ENCODE assay signal across 8 cellular contexts in the genomic region with DNA sequence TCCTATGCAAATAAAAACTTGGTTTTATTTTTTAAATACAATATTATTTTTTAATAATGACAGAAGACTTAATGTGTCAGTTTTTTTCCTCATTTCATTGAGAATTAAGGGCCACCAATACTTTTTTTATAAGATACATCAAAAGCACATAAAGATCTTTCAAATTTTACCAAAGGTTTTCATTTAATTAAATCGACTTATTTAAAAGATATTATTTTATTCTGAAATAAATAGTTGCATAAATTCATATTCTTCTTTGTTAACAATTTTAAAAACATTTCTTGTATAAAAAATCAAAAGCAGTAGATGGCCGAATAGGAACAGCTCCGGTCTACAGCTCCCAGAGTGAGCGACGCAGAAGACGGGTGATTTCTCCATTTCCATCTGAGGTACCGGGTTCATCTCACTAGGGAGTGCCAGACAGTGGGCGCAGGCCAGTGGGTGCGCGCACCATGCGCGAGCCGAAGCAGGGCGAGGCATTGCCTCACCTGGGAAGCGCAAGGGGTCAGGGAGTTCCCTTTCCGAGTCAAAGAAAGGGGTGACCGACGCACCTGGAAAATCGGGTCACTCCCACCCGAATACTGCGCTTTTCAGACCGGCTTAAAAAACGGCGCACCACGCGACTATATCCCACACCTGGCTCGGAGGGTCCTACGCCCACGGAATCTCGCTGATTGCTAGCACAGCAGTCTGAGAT.
A peak's percentile ranks its signal among the peaks of the same experiment; 100 is the strongest.
DNase-seq lines count a peak whose midpoint lies in the region; ATAC-seq, FAIRE-seq and TF ChIP-seq lines count a peak whose summit lies in the region.
"Not testable (repeated sequence)": the region's sequence is repeated elsewhere in the genome, so short reads cannot be mapped to it uniquely, and the experiment has no call there.

No MANE protein-coding gene starts in this region.

- H3K27me3 ChIP-seq in HepG2 (ENCODE audit: control insufficient read depth in 1 of 2, insufficient read depth in 2 of 2, low read length in 2 of 2): not testable (repeated sequence)

- BruUV-seq in HepG2 (replicated peaks; lab: Mats Ljungman, UMichigan): not testable (repeated sequence)

- H2AFZ ChIP-seq in HepG2 (ENCODE audit: low read length): not testable (repeated sequence)

- in situ Hi-C loops in HepG2 (cut with HindIII; ENCODE audit: extremely low pct_ligation_motif_present, low pct_unique_long_range_greater_than_20kb): not testable (repeated sequence)

- not testable (repeated sequence) for H3K9me3 ChIP-seq in HepG2 (ENCODE audit: low read length)

- not testable (repeated sequence) for H3K9me3 Mint-ChIP-seq in activated CD4-positive, alpha-beta memory T cell treated with anti-CD3 and anti-CD28 coated beads for 36 hours; brain; progenitor cell of endocrine pancreas (ENCODE audit: low read depth); type B pancreatic cell

- H3K27ac Mint-ChIP-seq in activated CD4-positive, alpha-beta memory T cell treated with anti-CD3 and anti-CD28 coated beads for 36 hours: not testable (repeated sequence)
- peak overlapping the region in 1 of 5 experiments; percentile 62 for H3K27ac Mint-ChIP-seq in brain
- peak overlapping the region; percentile 88 for H3K27ac Mint-ChIP-seq in progenitor cell of endocrine pancreas
- H3K27ac Mint-ChIP-seq in type B pancreatic cell: peak overlapping the region; percentile 18

- peak overlapping the region; percentile 49 for H3K4me3 Mint-ChIP-seq in activated CD4-positive, alpha-beta memory T cell treated with anti-CD3 and anti-CD28 coated beads for 36 hours
- H3K4me3 Mint-ChIP-seq in brain (peak overlapping the region; percentile 39 to 80 (median 71)), progenitor cell of endocrine pancreas (ENCODE audit: low read depth) (peak overlapping the region; percentile 75), type B pancreatic cell (peak overlapping the region; percentile 78)

- CTCF ChIA-PET in activated CD4-positive, alpha-beta memory T cell treated with anti-CD3 and anti-CD28 coated beads for 36 hours (lab: Charles Lee); HepG2 (lab: Yijun Ruan, JAX; ENCODE audit: low intra/inter-chr PET ratio, low total read pairs): not testable (repeated sequence)

- H3K36me3 ChIP-seq in HepG2 (replicated peaks in 1 of 2; ENCODE audit: control insufficient read depth in 1 of 2, insufficient read depth in 2 of 2, low read length in 2 of 2): not testable (repeated sequence)

- not testable (repeated sequence) for H3K27ac ChIP-seq in HepG2 (ENCODE audit: extremely low read length, insufficient read depth, low read length)

- H3K4me2 ChIP-seq in HepG2 (ENCODE audit: low read depth, low read length): peak overlapping the region; percentile 32; the same call in 1 of the 2 replicates

- not testable (repeated sequence) for H3K36me3 Mint-ChIP-seq in activated CD4-positive, alpha-beta memory T cell treated with anti-CD3 and anti-CD28 coated beads for 36 hours; brain; progenitor cell of endocrine pancreas (ENCODE audit: insufficient read depth); type B pancreatic cell

- H3K4me1 ChIP-seq in HepG2 (ENCODE audit: insufficient read depth, low read length): not testable (repeated sequence)

- not testable (repeated sequence) for TF ChIP-seq RAD21 in HepG2 (CRISPR knock-in tag; IDR thresholded peaks at IDR 0.05)

- not testable (repeated sequence) for H3K27me3 Mint-ChIP-seq in activated CD4-positive, alpha-beta memory T cell treated with anti-CD3 and anti-CD28 coated beads for 36 hours; brain; progenitor cell of endocrine pancreas; type B pancreatic cell

- TF ChIP-seq POLR2A in HepG2 (IDR thresholded peaks at IDR 0.05; ENCODE audit: insufficient read depth in 1 of 2, low read depth in 2 of 2, low read length in 2 of 2): not testable (repeated sequence)

- H3K79me2 ChIP-seq in HepG2 (ENCODE audit: insufficient read depth, low read length): not testable (repeated sequence)

- H3K4me3 ChIP-seq in fibroblast of villous mesenchyme (ENCODE audit: low read depth, low read length): peak overlapping the region; percentile 23
- not testable (repeated sequence) for H3K4me3 ChIP-seq in HepG2 (replicated peaks in 1 of 3; ENCODE audit: insufficient read depth in 1 of 3, low read depth in 2 of 3, low read length in 3 of 3)

- TF ChIP-seq CTCF in brain (conservative IDR thresholded peaks at IDR 0.05); fibroblast of villous mesenchyme (IDR thresholded peaks at IDR 0.05; ENCODE audit: insufficient read depth, low read depth, low read length); HepG2 (CRISPR knock-in tag; IDR thresholded peaks at IDR 0.05); type B pancreatic cell (conservative IDR thresholded peaks at IDR 0.05): not testable (repeated sequence)
- peak; percentile 5 for TF ChIP-seq CTCF in progenitor cell of endocrine pancreas (IDR thresholded peaks at IDR 0.05; ENCODE audit: unreplicated experiment)

- intact Hi-C loops in activated CD4-positive, alpha-beta memory T cell treated with anti-CD3 and anti-CD28 coated beads for 36 hours (cut with micrococcal nuclease); HepG2 (cut with micrococcal nuclease; ENCODE audit: unreplicated experiment): not testable (repeated sequence)

- POLR2A ChIA-PET in activated CD4-positive, alpha-beta memory T cell treated with anti-CD3 and anti-CD28 coated beads for 36 hours (lab: Charles Lee); HepG2 (lab: Yijun Ruan, JAX): not testable (repeated sequence)

- not testable (repeated sequence) for H4K20me1 ChIP-seq in HepG2 (ENCODE audit: insufficient read depth, low read length)

- H3K9ac ChIP-seq in HepG2 (ENCODE audit: insufficient read depth, low read depth, low read length): not testable (repeated sequence)

- not testable (repeated sequence) for ATAC-seq in HepG2

- DNase-seq in NCI-H2171 treated with DMSO at 0.1 percent for 48 hours (lab: John Stamatoyannopoulos, UW): peak; percentile 39
- not testable (repeated sequence) for DNase-seq in activated CD4-positive, alpha-beta memory T cell treated with anti-CD3 and anti-CD28 coated beads for 36 hours; fibroblast of villous mesenchyme (ENCODE audit: low read depth); HepG2 (ENCODE audit: low spot score); progenitor cell of endocrine pancreas (ENCODE audit: low spot score, unreplicated experiment); type B pancreatic cell (ENCODE audit: extremely low spot score, unreplicated experiment)

- peak; percentile 93 for FAIRE-seq in G401.6 (lab: Jason Lieb, UNC)
- not testable (repeated sequence) for FAIRE-seq in HepG2 (lab: Jason Lieb, UNC)

- not testable (repeated sequence) for H3K4me1 Mint-ChIP-seq in activated CD4-positive, alpha-beta memory T cell treated with anti-CD3 and anti-CD28 coated beads for 36 hours (ENCODE audit: low read depth); brain; progenitor cell of endocrine pancreas (ENCODE audit: low read depth); type B pancreatic cell (ENCODE audit: unreplicated experiment)

- TF ChIP-seq EP300 in HepG2 (IDR thresholded peaks at IDR 0.05; ENCODE audit: low read depth in 2 of 2, low read length in 2 of 2); HepG2 (CRISPR knock-in tag; IDR thresholded peaks at IDR 0.05; ENCODE audit: borderline replicate concordance): not testable (repeated sequence)

- 24% methylated on average over 16 of the region's 30 CpGs for WGBS in HepG2 (ENCODE audit: low lambda C conversion rate)
